12 cellular contexts compared by ENCODE assay signal in the genomic region with DNA sequence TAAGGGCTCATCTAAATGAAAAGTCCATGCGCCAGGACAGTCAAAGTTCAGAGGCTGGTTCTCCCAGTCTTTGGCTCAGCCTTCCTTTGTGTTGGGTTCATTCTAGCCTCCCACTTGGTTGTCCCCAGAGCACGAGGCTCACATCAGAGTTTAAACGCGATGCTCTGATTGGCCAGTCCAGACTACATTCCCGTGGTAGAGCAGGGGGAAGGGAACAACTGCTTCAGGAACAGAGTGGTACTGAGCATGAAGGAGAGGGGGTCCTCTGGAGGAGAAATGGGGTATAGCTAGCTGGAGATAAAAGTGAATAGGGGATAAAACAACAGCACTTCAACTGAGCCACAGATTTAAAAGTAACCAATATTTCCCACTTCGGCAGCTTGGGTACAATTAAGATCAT. TPM values are rescaled to one million over a fixed set of nuclear protein-coding genes. Genes with fewer than 3 reads are reported as not detected.
DNase-seq lines count a peak whose midpoint lies in the region; ATAC-seq and TF ChIP-seq lines count a peak whose summit lies in the region.
"Had no signal": no experiment of that assay in that cellular context is flagged by ENCODE, and none has a peak within 500 bp of the region (broad histone marks: within the 10 kb centered on the region; RNA-seq: fewer than 3 reads in every experiment).

No MANE protein-coding gene starts in this region.

- no peaks in the 10 kb centered on the region for H3K36me3 ChIP-seq in OCI-LY1 (ENCODE audit: insufficient read depth, low read length)
- H3K36me3 ChIP-seq in esophagus muscularis mucosa: no peaks in the 10 kb centered on the region
- H3K36me3 ChIP-seq: heart right ventricle had no signal

- TF ChIP-seq POLR2A in esophagus muscularis mucosa (IDR thresholded peaks at IDR 0.05; ENCODE audit: low read depth): no peak

- no peak for ATAC-seq in stimulated activated memory B cell treated with anti-CD40 and anti-IgM and Interleukin-4, amounts not matched to agents 10 μg/mL and 1 μg/mL and 100 μg/mL, for 72 hours
- ATAC-seq in HG02759 (IDR thresholded peaks at IDR 0.05; ENCODE audit: unreplicated experiment): no peak
- no peak for ATAC-seq in activated CD8-positive, alpha-beta T cell treated with anti-CD3 and anti-CD28 coated beads for 36 hours
- ATAC-seq: activated CD8-positive, alpha-beta memory T cell treated with anti-CD3 and anti-CD28 coated beads, Interleukin-2, amount 10 ng/mL, durations not matched to agents 7 days and 5 days; stimulated activated naive CD8-positive, alpha-beta T cell treated with anti-CD3 and anti-CD28 coated beads, Interleukin-15, Interleukin-2, amounts not matched to agents 100 U/mL and 50 U/mL, for 24 hours had no signal

- no peak overlapping the region for H2AFZ ChIP-seq in OCI-LY1 (ENCODE audit: low read length)

- no peaks in the 10 kb centered on the region for H3K9me3 Mint-ChIP-seq in stimulated activated memory B cell treated with anti-CD40 and anti-IgM and Interleukin-4, amounts not matched to agents 10 μg/mL and 1 μg/mL and 100 μg/mL, for 72 hours
- no peaks in the 10 kb centered on the region for H3K9me3 Mint-ChIP-seq in activated CD8-positive, alpha-beta T cell treated with anti-CD3 and anti-CD28 coated beads for 36 hours

- no peak overlapping the region for H3K4me3 ChIP-seq in AG04450 (ENCODE audit: low read depth, low read length)
- no peak overlapping the region for H3K4me3 ChIP-seq in GM12875 (ENCODE audit: low read depth, low read length)
- no peak overlapping the region for H3K4me3 ChIP-seq in OCI-LY1 (ENCODE audit: low read depth, low read length, poor library complexity, severe bottlenecking)
- H3K4me3 ChIP-seq in esophagus muscularis mucosa: no peak overlapping the region
- H3K4me3 ChIP-seq: heart right ventricle, lung had no signal

- intact Hi-C loops in esophagus muscularis mucosa (cut with DNase I): no loop called here
- intact Hi-C loops in cardiac septum (cut with DNase I): no loop called here
- intact Hi-C loops in activated CD8-positive, alpha-beta T cell treated with anti-CD3 and anti-CD28 coated beads for 36 hours (cut with micrococcal nuclease): no loop called here

- H3K4me2 ChIP-seq in OCI-LY1 (ENCODE audit: low read length): no peak overlapping the region

- no peaks in the 10 kb centered on the region for H4K20me1 ChIP-seq in OCI-LY1 (ENCODE audit: insufficient read depth, low read length)

- TF ChIP-seq CTCF in AG04450 (IDR thresholded peaks at IDR 0.05; ENCODE audit: low read depth, low read length): 0 out of 2 replicates have a peak, but pooled peaks have one; percentile 10
- 0 out of 2 replicates have a peak, but pooled peaks have one; percentile 26 for TF ChIP-seq CTCF in GM12875 (IDR thresholded peaks at IDR 0.05; ENCODE audit: borderline replicate concordance, insufficient read depth, low read depth, low read length)
- TF ChIP-seq CTCF in OCI-LY1 (IDR thresholded peaks at IDR 0.05; ENCODE audit: low read length): peak; percentile 33
- peak in 1 of 3 experiments; percentile 2 for TF ChIP-seq CTCF in esophagus muscularis mucosa (IDR thresholded peaks at IDR 0.05)
- no peak for TF ChIP-seq CTCF in activated CD8-positive, alpha-beta T cell treated with anti-CD3 and anti-CD28 coated beads for 36 hours (IDR thresholded peaks at IDR 0.05)

- H3K4me1 ChIP-seq in OCI-LY1 (ENCODE audit: insufficient read depth, low read length, severe bottlenecking) (no peaks in the 10 kb centered on the region), esophagus muscularis mucosa (peaks cover 0 to 18% (median 4%) of the 10 kb centered on the region in 4 donors)
- H3K4me1 ChIP-seq: heart right ventricle had no signal

- H3K4me1 Mint-ChIP-seq in stimulated activated memory B cell treated with anti-CD40 and anti-IgM and Interleukin-4, amounts not matched to agents 10 μg/mL and 1 μg/mL and 100 μg/mL, for 72 hours: no peaks in the 10 kb centered on the region
- H3K4me1 Mint-ChIP-seq in activated CD8-positive, alpha-beta T cell treated with anti-CD3 and anti-CD28 coated beads for 36 hours (ENCODE audit: low read depth): no peaks in the 10 kb centered on the region
- H3K4me1 Mint-ChIP-seq: activated CD8-positive, alpha-beta memory T cell treated with anti-CD3 and anti-CD28 coated beads, Interleukin-2, amount 10 ng/mL, durations not matched to agents 7 days and 5 days had no signal

- H3K4me3 Mint-ChIP-seq in stimulated activated memory B cell treated with anti-CD40 and anti-IgM and Interleukin-4, amounts not matched to agents 10 μg/mL and 1 μg/mL and 100 μg/mL, for 72 hours: no peak overlapping the region
- no peak overlapping the region for H3K4me3 Mint-ChIP-seq in activated CD8-positive, alpha-beta T cell treated with anti-CD3 and anti-CD28 coated beads for 36 hours
- H3K4me3 Mint-ChIP-seq: activated CD8-positive, alpha-beta memory T cell treated with anti-CD3 and anti-CD28 coated beads, Interleukin-2, amount 10 ng/mL, durations not matched to agents 7 days and 5 days had no signal

- H3K9me3 ChIP-seq in AG04450 (ENCODE audit: control insufficient read depth, insufficient read depth, low read length) (no peaks in the 10 kb centered on the region), OCI-LY1 (ENCODE audit: low read length) (no peaks in the 10 kb centered on the region), esophagus muscularis mucosa (no peaks in the 10 kb centered on the region)
- H3K9me3 ChIP-seq: heart right ventricle had no signal

- no peak overlapping the region for H3K27ac ChIP-seq in AG04450 (ENCODE audit: low read depth, low read length)
- no peak overlapping the region for H3K27ac ChIP-seq in OCI-LY1 (ENCODE audit: low read depth, low read length, poor library complexity, severe bottlenecking)
- H3K27ac ChIP-seq in esophagus muscularis mucosa (replicated peaks in 1 of 4): no peak overlapping the region
- H3K27ac ChIP-seq: heart right ventricle had no signal

- POLR2A ChIA-PET in AG04450 (lab: Yijun Ruan, JAX): interaction anchor here (0.6 kb wide), 1 partner anchor 87 kb away, joined by 3 read pairs; no protein-coding TSS in a partner anchor
- POLR2A ChIA-PET in activated CD8-positive, alpha-beta T cell treated with anti-CD3 and anti-CD28 coated beads for 36 hours (lab: Charles Lee): no interaction called here

- H3F3A ChIP-seq in OCI-LY1 (ENCODE audit: insufficient read depth, low read length): no peaks in the 10 kb centered on the region

- CTCF ChIA-PET in AG04450 (lab: Charles Lee): interaction anchor here (0.9 kb wide), 1 partner anchor 14 kb away, joined by 3 read pairs; no protein-coding TSS in a partner anchor
- CTCF ChIA-PET in activated CD8-positive, alpha-beta T cell treated with anti-CD3 and anti-CD28 coated beads for 36 hours (lab: Charles Lee): interaction anchor here (1.5 to 3.3 kb wide), 4 partner anchors 9 to 146 kb away, joined by 4 to 12 read pairs (median 8); no protein-coding TSS in a partner anchor

- H3K27ac Mint-ChIP-seq in stimulated activated memory B cell treated with anti-CD40 and anti-IgM and Interleukin-4, amounts not matched to agents 10 μg/mL and 1 μg/mL and 100 μg/mL, for 72 hours: no peak overlapping the region
- H3K27ac Mint-ChIP-seq in activated CD8-positive, alpha-beta T cell treated with anti-CD3 and anti-CD28 coated beads for 36 hours: no peak overlapping the region
- H3K27ac Mint-ChIP-seq: activated CD8-positive, alpha-beta memory T cell treated with anti-CD3 and anti-CD28 coated beads, Interleukin-2, amount 10 ng/mL, durations not matched to agents 7 days and 5 days had no signal

- no peaks in the 10 kb centered on the region for H3K79me2 ChIP-seq in OCI-LY1 (ENCODE audit: insufficient read depth, low read length)

- H3K36me3 Mint-ChIP-seq in stimulated activated memory B cell treated with anti-CD40 and anti-IgM and Interleukin-4, amounts not matched to agents 10 μg/mL and 1 μg/mL and 100 μg/mL, for 72 hours: no peaks in the 10 kb centered on the region
- H3K36me3 Mint-ChIP-seq in activated CD8-positive, alpha-beta T cell treated with anti-CD3 and anti-CD28 coated beads for 36 hours (ENCODE audit: low read depth): no peaks in the 10 kb centered on the region
- H3K36me3 Mint-ChIP-seq: activated CD8-positive, alpha-beta memory T cell treated with anti-CD3 and anti-CD28 coated beads, Interleukin-2, amount 10 ng/mL, durations not matched to agents 7 days and 5 days had no signal

- peaks cover 13% of the 10 kb centered on the region for H3K27me3 Mint-ChIP-seq in stimulated activated memory B cell treated with anti-CD40 and anti-IgM and Interleukin-4, amounts not matched to agents 10 μg/mL and 1 μg/mL and 100 μg/mL, for 72 hours
- H3K27me3 Mint-ChIP-seq in activated CD8-positive, alpha-beta T cell treated with anti-CD3 and anti-CD28 coated beads for 36 hours: peaks cover 6% of the 10 kb centered on the region

- no peak overlapping the region for H3K9ac ChIP-seq in OCI-LY1 (ENCODE audit: low read length)

- WGBS in esophagus muscularis mucosa: 63% methylated on average over 6 of the region's 6 CpGs

- H3K27me3 ChIP-seq in AG04450 (ENCODE audit: control insufficient read depth, insufficient read depth, low read length) (no peaks in the 10 kb centered on the region), OCI-LY1 (ENCODE audit: insufficient read depth, low read length) (no peaks in the 10 kb centered on the region), esophagus muscularis mucosa (no peaks in the 10 kb centered on the region)

- TF ChIP-seq EP300 in esophagus muscularis mucosa (IDR thresholded peaks at IDR 0.05): no peak

- H3K9me2 ChIP-seq in OCI-LY1 (ENCODE audit: low read depth, low read length): no peaks in the 10 kb centered on the region

- no peak for DNase-seq in AG04450 (ENCODE audit: low read depth, low spot score)
- DNase-seq in esophagus muscularis mucosa (ENCODE audit: extremely low spot score): peak; percentile 75
- no peak for DNase-seq in cardiac septum (ENCODE audit: low spot score)
- no peak for DNase-seq in activated CD8-positive, alpha-beta T cell treated with anti-CD3 and anti-CD28 coated beads for 36 hours
- DNase-seq: activated CD8-positive, alpha-beta memory T cell treated with anti-CD3 and anti-CD28 coated beads, Interleukin-2, amount 10 ng/mL, durations not matched to agents 7 days and 5 days; heart right ventricle; stimulated activated naive CD8-positive, alpha-beta T cell treated with anti-CD3 and anti-CD28 coated beads, Interleukin-15, Interleukin-2, amounts not matched to agents 100 U/mL and 50 U/mL, for 24 hours had no signal

RNA-seq across cellular contexts. Expression of a gene that starts 32.2 kb away (rescaled TPM):
- 122 and 176 TPM in 2 replicates for polyA plus RNA-seq in AG04450 (2011; rRNA removed)
- polyA minus RNA-seq in AG04450 (2011; rRNA and poly(A)+ RNA removed): 29.4 and 37.9 TPM in 2 replicates
- total RNA-seq in esophagus muscularis mucosa (10 to 100 TPM; 32.5 to 78.9 (median 49.4) TPM), cardiac septum (85.6 TPM)
- 10 to 100 TPM; 27.3 to 28.0 TPM for total RNA-seq in activated CD8-positive, alpha-beta T cell treated with anti-CD3 and anti-CD28 coated beads for 36 hours

RNA-seq across cellular contexts. Expression of a gene that starts 32.2 kb away (rescaled TPM):
- 11.0 and 16.3 TPM in 2 replicates for polyA plus RNA-seq in AG04450 (2011; rRNA removed)
- polyA minus RNA-seq in AG04450 (2011; rRNA and poly(A)+ RNA removed): 7.0 and 7.6 TPM in 2 replicates
- 10 to 100 TPM; 16.7 to 26.2 (median 22.6) TPM for total RNA-seq in esophagus muscularis mucosa
- 32.1 TPM for total RNA-seq in cardiac septum
- total RNA-seq in activated CD8-positive, alpha-beta T cell treated with anti-CD3 and anti-CD28 coated beads for 36 hours: 10 to 100 TPM; 25.3 to 27.0 TPM
